ENCODE assay signal across 12 cellular contexts in genomic region chr15:48579945-48580671, GRCh38.
A peak's percentile ranks its signal among the peaks of the same experiment; 100 is the strongest.
DNase-seq lines count a peak whose midpoint lies in the region; FAIRE-seq and TF ChIP-seq lines count a peak whose summit lies in the region.
"Had no signal": no experiment of that assay in that cellular context is flagged by ENCODE, and none has a peak within 500 bp of the region (broad histone marks: within the 10 kb centered on the region; RNA-seq: fewer than 3 reads in every experiment).

No MANE protein-coding gene starts in this region.

- H3K4me2 ChIP-seq in mammary epithelial cell (ENCODE audit: insufficient read depth, low read depth, low read length) (no peak overlapping the region), endothelial cell of umbilical vein (ENCODE audit: insufficient read depth, low read length) (peak overlapping the region; percentile 41), mesenchymal stem cell (ENCODE audit: low read length, poor library complexity, severe bottlenecking) (no peak overlapping the region)

- no peaks in the 10 kb centered on the region for H4K20me1 ChIP-seq in mammary epithelial cell (ENCODE audit: insufficient read depth, low read length)
- H4K20me1 ChIP-seq in endothelial cell of umbilical vein (replicated peaks; ENCODE audit: control insufficient read depth, extremely low read depth, insufficient read depth, low read length): no peaks in the 10 kb centered on the region

- WGBS in mammary epithelial cell (ENCODE audit: low coverage, missing lambda C conversion rate): 89% methylated on average over 8 of the region's 8 CpGs
- 89% methylated on average over 8 of the region's 8 CpGs for WGBS in mesenchymal stem cell
- WGBS in tibial nerve, 2 donors: 76 to 78% methylated on average over 8 of the region's 8 CpGs

- in situ Hi-C loops in mammary epithelial cell (cut with MboI; ENCODE audit: low sequenced_read_pairs in 2 of 2): no loop called here

- peak overlapping the region in 1 of 2 experiments; percentile 88 for H3K18ac ChIP-seq in mesenchymal stem cell (ENCODE audit: low read depth in 1 of 2, low read length in 2 of 2)

- CTCF ChIA-PET in mammary epithelial cell (lab: Charles Lee; ENCODE audit: low non-redundant PET) (interaction anchor here (0.6 kb wide), 1 partner anchor 468 kb away, joined by 7 read pairs; no protein-coding TSS in a partner anchor), endothelial cell of umbilical vein (lab: Charles Lee) (interaction anchor here (1.0 to 1.6 kb wide), 6 partner anchors 8 to 53 kb away, joined by 3 to 6 read pairs (median 4); no protein-coding TSS in a partner anchor)

- no peaks in the 10 kb centered on the region for H3K9me1 ChIP-seq in endothelial cell of umbilical vein (replicated peaks; ENCODE audit: control insufficient read depth, extremely low read depth, insufficient read depth, low read length)

- H3K36me3 ChIP-seq in breast epithelium (no peaks in the 10 kb centered on the region), mammary epithelial cell (ENCODE audit: insufficient read depth, low read length) (no peaks in the 10 kb centered on the region), endothelial cell of umbilical vein (ENCODE audit: control insufficient read depth in 2 of 2, extremely low read depth in 1 of 2, insufficient read depth in 2 of 2, low read length in 2 of 2) (no peaks in the 10 kb centered on the region), mesenchymal stem cell (ENCODE audit: control insufficient read depth in 1 of 2, insufficient read depth in 2 of 2, low read depth in 1 of 2, low read length in 2 of 2) (peaks cover 0 to 64% of the 10 kb centered on the region in 2 experiments), tibial nerve (no peaks in the 10 kb centered on the region)

- H2BK15ac ChIP-seq in mesenchymal stem cell (ENCODE audit: low read depth, poor library complexity, severe bottlenecking): peak overlapping the region; percentile 57

- H3K27me3 ChIP-seq in breast epithelium (no peaks in the 10 kb centered on the region), mammary epithelial cell (ENCODE audit: insufficient read depth, low read length) (no peaks in the 10 kb centered on the region), endothelial cell of umbilical vein (ENCODE audit: control insufficient read depth in 2 of 2, insufficient read depth in 2 of 2, low read length in 2 of 2) (no peaks in the 10 kb centered on the region), mesenchymal stem cell (ENCODE audit: control insufficient read depth in 1 of 2, insufficient read depth in 1 of 2, low read length in 2 of 2) (no peaks in the 10 kb centered on the region), tibial nerve (no peaks in the 10 kb centered on the region)

- no peak overlapping the region for H3K23ac ChIP-seq in mesenchymal stem cell (ENCODE audit: low read length in 2 of 2)

- H3K4me1 ChIP-seq in breast epithelium (no peaks in the 10 kb centered on the region), mammary epithelial cell (ENCODE audit: insufficient read depth, low read length) (no peaks in the 10 kb centered on the region), endothelial cell of umbilical vein (ENCODE audit: control insufficient read depth, extremely low read depth, insufficient read depth, low read length) (peaks cover 7% of the 10 kb centered on the region), mesenchymal stem cell (ENCODE audit: control insufficient read depth, insufficient read depth, low read depth, low read length) (peaks cover 4% of the 10 kb centered on the region), tibial nerve (peaks cover 0 to 51% (median 17%) of the 10 kb centered on the region in 4 donors)

- H2BK5ac ChIP-seq in mesenchymal stem cell (ENCODE audit: low read depth, low read length, poor library complexity, severe bottlenecking): no peak overlapping the region

- BruUV-seq in mammary epithelial cell (replicated peaks; lab: Mats Ljungman, UMichigan): no TSS peak
- BruUV-seq in endothelial cell of umbilical vein (replicated peaks; lab: Mats Ljungman, UMichigan): no TSS peak

- H3K4me3 ChIP-seq in breast epithelium (peak overlapping the region in 2 of 3 donors; percentile 3 to 51), mammary epithelial cell (replicated peaks in 1 of 3; ENCODE audit: insufficient read depth in 1 of 3, low read depth in 2 of 3, low read length in 3 of 3) (no peak overlapping the region), endothelial cell of umbilical vein (replicated peaks in 1 of 3; ENCODE audit: insufficient read depth in 1 of 3, low read depth in 1 of 3, low read length in 3 of 3) (no peak overlapping the region), mesenchymal stem cell (ENCODE audit: insufficient read depth in 1 of 2, low read depth in 1 of 2, low read length in 2 of 2) (peak overlapping the region in 1 of 2 experiments; percentile 78), tibial nerve (peak overlapping the region in 1 of 4 donors; percentile 9)

- H3K79me1 ChIP-seq in mesenchymal stem cell (replicated peaks; ENCODE audit: low read length, poor library complexity, severe bottlenecking): peaks cover 12% of the 10 kb centered on the region

- H3K4ac ChIP-seq in mesenchymal stem cell (ENCODE audit: low read depth in 1 of 2, low read length in 2 of 2): peak overlapping the region; percentile 34 to 48

- DNase-seq in breast epithelium (ENCODE audit: low spot score in 2 of 2) (no peak), mammary epithelial cell (no peak), endothelial cell of umbilical vein (ENCODE audit: low read depth, low spot score) (peak; percentile 29), mesenchymal stem cell (peak; percentile 84), tibial nerve (ENCODE audit: low spot score in 2 of 2) (no peak), NCI-H2029 (lab: John Stamatoyannopoulos, UW) (no peak), SHP77 (lab: John Stamatoyannopoulos, UW) (no peak), NCI-H748 treated with DMSO at 0.1 percent for 48 hours (lab: John Stamatoyannopoulos, UW) (no peak)
- DNase-seq: NCI-H1092 treated with DMSO at 0.1 percent for 48 hours; stimulated activated naive B cell treated with anti-CD40 and anti-IgM and Interleukin-4, amounts not matched to agents 10 μg/mL and 1 μg/mL and 100 μg/mL, for 72 hours had no signal

- no peak for TF ChIP-seq EP300 in tibial nerve (IDR thresholded peaks at IDR 0.05)

- H2AK5ac ChIP-seq in mesenchymal stem cell (ENCODE audit: low read length, severe bottlenecking): no peak overlapping the region

- H2AFZ ChIP-seq in mammary epithelial cell (ENCODE audit: low read depth, low read length) (no peak overlapping the region), endothelial cell of umbilical vein (ENCODE audit: low read depth, low read length) (peak overlapping the region; percentile 11), mesenchymal stem cell (ENCODE audit: low read depth, low read length) (no peak overlapping the region)

- TF ChIP-seq POLR2A in breast epithelium (IDR thresholded peaks at IDR 0.05): no peak
- no peak for TF ChIP-seq POLR2A in endothelial cell of umbilical vein (IDR thresholded peaks at IDR 0.05; ENCODE audit: low read depth, low read length)
- TF ChIP-seq POLR2A in tibial nerve (IDR thresholded peaks at IDR 0.05): no peak

- peak overlapping the region; percentile 43 for H4K91ac ChIP-seq in mesenchymal stem cell (ENCODE audit: low read length)

- H2BK120ac ChIP-seq in mesenchymal stem cell (ENCODE audit: low read depth, low read length): peak overlapping the region; percentile 86

- peak overlapping the region; percentile 60 to 89 for H2BK12ac ChIP-seq in mesenchymal stem cell (ENCODE audit: low read length in 2 of 2)

- POLR2A ChIA-PET in endothelial cell of umbilical vein (lab: Charles Lee): no interaction called here

- TF ChIP-seq CTCF in breast epithelium (IDR thresholded peaks at IDR 0.05) (no peak), mammary epithelial cell (conservative IDR thresholded peaks at IDR 0.05 in 1 of 2, IDR thresholded peaks at IDR 0.05 in 1 of 2; ENCODE audit: extremely low read depth in 1 of 2, insufficient read depth in 1 of 2, low read depth in 1 of 2, low read length in 2 of 2) (no peak), endothelial cell of umbilical vein (IDR thresholded peaks at IDR 0.05; ENCODE audit: extremely low read depth in 1 of 2, insufficient read depth in 1 of 2, low read depth in 1 of 2, low read length in 2 of 2) (no peak), tibial nerve (IDR thresholded peaks at IDR 0.05) (no peak)

- no peak overlapping the region for H3K14ac ChIP-seq in mesenchymal stem cell (ENCODE audit: low read length in 2 of 2)

- H3K9ac ChIP-seq in mammary epithelial cell (ENCODE audit: insufficient read depth, low read length) (no peak overlapping the region), endothelial cell of umbilical vein (replicated peaks; ENCODE audit: extremely low read depth, insufficient read depth, low read length) (no peak overlapping the region), mesenchymal stem cell (ENCODE audit: low read length) (peak overlapping the region; percentile 86)

- no peaks in the 10 kb centered on the region for H3K79me2 ChIP-seq in mammary epithelial cell (ENCODE audit: insufficient read depth, low read length)
- no peaks in the 10 kb centered on the region for H3K79me2 ChIP-seq in endothelial cell of umbilical vein (ENCODE audit: control insufficient read depth, insufficient read depth, low read length)

- intact Hi-C loops in breast epithelium (cut with DNase I; ENCODE audit: low total_unique reads) (no loop called here), mammary epithelial cell (cut with micrococcal nuclease) (no loop called here), endothelial cell of umbilical vein (cut with micrococcal nuclease) (no loop called here)

- dilution Hi-C loops in mammary epithelial cell (cut with HindIII; ENCODE audit: low sequenced_read_pairs) (no loop called here), endothelial cell of umbilical vein (cut with MboI; ENCODE audit: extremely low pct_ligation_motif_present, low sequenced_read_pairs) (no loop called here)

- H3K27ac ChIP-seq in breast epithelium (peak overlapping the region in 1 of 2 donors; percentile 28), mammary epithelial cell (ENCODE audit: insufficient read depth, low read depth, low read length) (no peak overlapping the region), endothelial cell of umbilical vein (ENCODE audit: insufficient read depth, low read depth, low read length) (no peak overlapping the region), mesenchymal stem cell (ENCODE audit: low read length, poor library complexity, severe bottlenecking) (peak overlapping the region; percentile 13), tibial nerve (peak overlapping the region in 3 of 4 donors; percentile 2 to 55 (median 39))

- H3K9me3 ChIP-seq in breast epithelium (no peaks in the 10 kb centered on the region), mammary epithelial cell (replicated peaks; ENCODE audit: insufficient read depth, low read length) (no peaks in the 10 kb centered on the region), endothelial cell of umbilical vein (replicated peaks; ENCODE audit: control insufficient read depth, insufficient read depth, low read length) (no peaks in the 10 kb centered on the region), mesenchymal stem cell (ENCODE audit: control insufficient read depth, low read length) (no peaks in the 10 kb centered on the region), tibial nerve (no peaks in the 10 kb centered on the region)

- H4K8ac ChIP-seq in mesenchymal stem cell (ENCODE audit: low read length): peak overlapping the region; percentile 78

- FAIRE-seq in endothelial cell of umbilical vein (lab: Jason Lieb, UNC): peak; percentile 21
- FAIRE-seq: A204.1, endometrium had no signal

Comparison
In these comparisons a context has a peak if more than half of its experiments do, and no peak if none do; other contexts are left out.
1. H3K4me3 ChIP-seq: peak in breast epithelium (2 of 3); none in mammary epithelial cell (0 of 3) and endothelial cell of umbilical vein (0 of 3).
2. DNase-seq: peak in endothelial cell of umbilical vein (single experiment) and mesenchymal stem cell (single experiment); none in breast epithelium (0 of 2), mammary epithelial cell (single experiment), tibial nerve (0 of 2), NCI-H2029 (single experiment), SHP77 (0 of 2) and NCI-H748 treated with DMSO at 0.1 percent for 48 hours (single experiment).
3. H3K27ac ChIP-seq: peak in mesenchymal stem cell (single experiment) and tibial nerve (3 of 4); none in mammary epithelial cell (single experiment) and endothelial cell of umbilical vein (single experiment).